ENCODE assay signal across 14 cellular contexts in the genomic region with DNA sequence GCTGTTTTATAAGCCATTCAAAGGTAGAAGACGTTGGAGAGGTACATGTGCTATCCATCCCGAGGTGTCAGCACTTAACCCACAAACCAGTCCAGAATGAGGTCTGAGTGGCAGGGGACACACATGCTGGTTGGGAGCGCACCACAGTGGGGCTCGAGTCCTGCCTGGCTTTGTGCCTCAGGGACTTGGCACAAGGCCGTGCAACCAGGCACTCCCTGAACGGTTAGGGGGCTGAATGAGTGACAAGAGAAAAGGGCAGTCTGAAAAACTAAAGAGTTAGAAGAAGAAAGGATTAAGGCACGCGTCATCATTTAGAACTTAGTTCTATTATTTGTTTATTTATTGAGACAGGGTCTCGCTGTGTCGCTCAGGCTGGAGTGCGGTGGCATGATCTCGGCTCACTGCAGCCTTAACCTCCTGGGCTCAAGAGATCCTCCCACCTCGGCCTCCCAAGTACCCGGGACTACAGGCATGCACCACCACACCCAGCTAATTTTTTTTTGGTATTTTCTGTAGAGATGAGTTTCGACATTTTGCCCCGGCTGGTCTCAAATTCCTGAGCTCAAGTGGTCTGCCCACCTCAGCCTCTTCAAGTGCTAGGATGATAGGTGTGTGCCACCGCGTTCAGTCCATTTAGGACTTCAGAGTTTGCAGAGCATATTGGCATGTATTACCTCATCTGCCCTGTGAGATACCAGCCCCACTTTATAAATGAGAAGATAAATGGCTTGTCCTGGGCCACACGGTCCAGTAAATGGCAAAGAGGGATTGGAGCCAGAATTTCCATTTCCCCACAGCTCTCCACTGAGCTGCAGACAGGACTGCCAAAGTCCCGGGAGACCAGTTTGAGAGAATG. TPM values are rescaled to one million over a fixed set of nuclear protein-coding genes. Genes with fewer than 3 reads are reported as not detected.
"Had no signal": no experiment of that assay in that cellular context is flagged by ENCODE, and none has a peak within 500 bp of the region (broad histone marks: within the 10 kb centered on the region; RNA-seq: fewer than 3 reads in every experiment).

No MANE protein-coding gene starts in this region.

- DNase-seq: activated CD4-positive, alpha-beta memory T cell treated with anti-CD3 and anti-CD28 coated beads, Interleukin-2, amount 10 ng/mL, durations not matched to agents 7 days and 5 days; activated CD8-positive, alpha-beta memory T cell treated with anti-CD3 and anti-CD28 coated beads, Interleukin-2, amount 50 U/mL, for 48 hours; colonic mucosa; effector memory CD4-positive, alpha-beta T cell; left colon; occipital lobe; stimulated activated CD4-positive, alpha-beta T cell treated with anti-CD3 and anti-CD28 coated beads, Interleukin-4, amount 100 ng/mL, for 1 hour; stimulated activated CD8-positive, alpha-beta memory T cell treated with anti-CD3 and anti-CD28 coated beads, Interleukin-4, amount 100 ng/mL, for 48 hours; stimulated activated naive CD8-positive, alpha-beta T cell treated with anti-CD3 and anti-CD28 coated beads, Interleukin-15, amount 100 ng/mL, for 72 hours; testis had no signal

- H3K27ac Mint-ChIP-seq: activated CD4-positive, alpha-beta memory T cell treated with anti-CD3 and anti-CD28 coated beads, Interleukin-2, amount 10 ng/mL, durations not matched to agents 7 days and 5 days; T-helper 2 cell treated with Interferon-gamma antibody and Interleukin-4, amounts not matched to agents 5 μg/mL and 100 μg/mL, for 36 hours had no signal

- H3K4me3 ChIP-seq: cardiac muscle cell, colonic mucosa, prostate gland, testis had no signal

- H3K9me3 ChIP-seq: colonic mucosa, prostate gland, testis had no signal

- H3K4me3 Mint-ChIP-seq: activated CD4-positive, alpha-beta memory T cell treated with anti-CD3 and anti-CD28 coated beads, Interleukin-2, amount 10 ng/mL, durations not matched to agents 7 days and 5 days; natural killer cell treated with Interleukin-12 subunit alpha and Interleukin-12 subunit beta and Interleukin-15 and Interleukin-18, amount 100 ng/mL, for 72 hours; stimulated activated naive CD8-positive, alpha-beta T cell treated with anti-CD3 and anti-CD28 coated beads, Interleukin-15, amount 100 ng/mL, for 72 hours; T-helper 2 cell treated with Interferon-gamma antibody and Interleukin-4, amounts not matched to agents 5 μg/mL and 100 μg/mL, for 36 hours had no signal

- H3K4me1 ChIP-seq: colonic mucosa, prostate gland, testis had no signal

- H3K27me3 Mint-ChIP-seq: activated CD4-positive, alpha-beta memory T cell treated with anti-CD3 and anti-CD28 coated beads, Interleukin-2, amount 10 ng/mL, durations not matched to agents 7 days and 5 days; natural killer cell treated with Interleukin-12 subunit alpha and Interleukin-12 subunit beta and Interleukin-15 and Interleukin-18, amount 100 ng/mL, for 72 hours; stimulated activated naive CD8-positive, alpha-beta T cell treated with anti-CD3 and anti-CD28 coated beads, Interleukin-15, amount 100 ng/mL, for 72 hours had no signal

- H3K36me3 ChIP-seq: cardiac muscle cell, colonic mucosa, prostate gland had no signal

- ATAC-seq: left colon; natural killer cell treated with Interleukin-12 subunit alpha and Interleukin-12 subunit beta and Interleukin-15 and Interleukin-18, amount 100 ng/mL, for 72 hours; stimulated activated naive CD8-positive, alpha-beta T cell treated with anti-CD3 and anti-CD28 coated beads, Interleukin-15, amount 100 ng/mL, for 72 hours had no signal

- H3K27ac ChIP-seq: cardiac muscle cell, colonic mucosa, prostate gland, testis had no signal

- H3K27me3 ChIP-seq: cardiac muscle cell, colonic mucosa, testis had no signal

- H3K9me3 Mint-ChIP-seq: activated CD4-positive, alpha-beta memory T cell treated with anti-CD3 and anti-CD28 coated beads, Interleukin-2, amount 10 ng/mL, durations not matched to agents 7 days and 5 days; natural killer cell treated with Interleukin-12 subunit alpha and Interleukin-12 subunit beta and Interleukin-15 and Interleukin-18, amount 100 ng/mL, for 72 hours; stimulated activated naive CD8-positive, alpha-beta T cell treated with anti-CD3 and anti-CD28 coated beads, Interleukin-15, amount 100 ng/mL, for 72 hours; T-helper 2 cell treated with Interferon-gamma antibody and Interleukin-4, amounts not matched to agents 5 μg/mL and 100 μg/mL, for 36 hours had no signal

RNA-seq across cellular contexts. Expression of a gene that starts 47.4 kb away (rescaled TPM):
- total RNA-seq: cardiac muscle cell had no signal
- polyA plus RNA-seq: cardiac muscle cell had no signal
